9 cellular contexts compared by ENCODE assay signal in genomic region chr3:8416965-8417364, GRCh38.
DNase-seq lines count a peak whose midpoint lies in the region; ATAC-seq and TF ChIP-seq lines count a peak whose summit lies in the region.
"Had no signal": no experiment of that assay in that cellular context is flagged by ENCODE, and none has a peak within 500 bp of the region (broad histone marks: within the 10 kb centered on the region; RNA-seq: fewer than 3 reads in every experiment).

No MANE protein-coding gene starts in this region.

- H3K4me2 ChIP-seq in fibroblast of lung (ENCODE audit: extremely low read depth, insufficient read depth, low read length): no peak overlapping the region

- no peak overlapping the region for H2AFZ ChIP-seq in fibroblast of lung (ENCODE audit: low read length)

- H3K79me2 ChIP-seq in fibroblast of lung (ENCODE audit: control insufficient read depth, insufficient read depth, low read length): no peaks in the 10 kb centered on the region

- H3K27me3 Mint-ChIP-seq in activated naive CD8-positive, alpha-beta T cell treated with anti-CD3 and anti-CD28 coated beads, Interleukin-2, amount 50 U/mL, for 24 hours: no peaks in the 10 kb centered on the region
- no peaks in the 10 kb centered on the region for H3K27me3 Mint-ChIP-seq in activated naive CD8-positive, alpha-beta T cell treated with anti-CD3 and anti-CD28 coated beads for 36 hours
- H3K27me3 Mint-ChIP-seq: activated naive CD8-positive, alpha-beta T cell had no signal

- no peaks in the 10 kb centered on the region for H4K20me1 ChIP-seq in fibroblast of lung (ENCODE audit: control insufficient read depth, extremely low read depth, insufficient read depth, low read length)

- no peak overlapping the region for H3K4me3 ChIP-seq in NB4 (ENCODE audit: low read depth, low read length)
- peak overlapping the region in 1 of 4 experiments; percentile 33 for H3K4me3 ChIP-seq in fibroblast of lung (replicated peaks in 1 of 4; ENCODE audit: control extremely low read depth in 1 of 4, insufficient read depth in 1 of 4, low read depth in 3 of 4, low read length in 4 of 4)

- H3K4me1 Mint-ChIP-seq in activated naive CD8-positive, alpha-beta T cell treated with anti-CD3 and anti-CD28 coated beads, Interleukin-2, amount 50 U/mL, for 24 hours: peaks cover 4% of the 10 kb centered on the region
- H3K4me1 Mint-ChIP-seq in activated naive CD8-positive, alpha-beta T cell treated with anti-CD3 and anti-CD28 coated beads for 36 hours: peaks cover 2% of the 10 kb centered on the region

- no peak for TF ChIP-seq POLR2A in NB4 (IDR thresholded peaks at IDR 0.05; ENCODE audit: extremely low read depth, insufficient read length)

- ATAC-seq in activated naive CD8-positive, alpha-beta T cell treated with anti-CD3 and anti-CD28 coated beads, Interleukin-2, amount 50 U/mL, for 24 hours: no peak

- TF ChIP-seq CTCF in NB4 (IDR thresholded peaks at IDR 0.05; ENCODE audit: low read depth, low read length) (no peak), fibroblast of lung (conservative IDR thresholded peaks at IDR 0.05 in 1 of 2, IDR thresholded peaks at IDR 0.05 in 1 of 2; ENCODE audit: low read depth in 1 of 2, low read length in 2 of 2) (no peak)

- H3K4me3 Mint-ChIP-seq in activated naive CD8-positive, alpha-beta T cell treated with anti-CD3 and anti-CD28 coated beads, Interleukin-2, amount 50 U/mL, for 24 hours: no peak overlapping the region
- no peak overlapping the region for H3K4me3 Mint-ChIP-seq in activated naive CD8-positive, alpha-beta T cell treated with anti-CD3 and anti-CD28 coated beads for 36 hours
- H3K4me3 Mint-ChIP-seq: activated naive CD8-positive, alpha-beta T cell had no signal

- no peaks in the 10 kb centered on the region for H3K9me3 ChIP-seq in fibroblast of lung (ENCODE audit: control insufficient read depth, insufficient read depth, low read depth, low read length)

- H3K9me3 Mint-ChIP-seq in activated naive CD8-positive, alpha-beta T cell treated with anti-CD3 and anti-CD28 coated beads, Interleukin-2, amount 50 U/mL, for 24 hours: no peaks in the 10 kb centered on the region
- H3K9me3 Mint-ChIP-seq in activated naive CD8-positive, alpha-beta T cell treated with anti-CD3 and anti-CD28 coated beads for 36 hours: no peaks in the 10 kb centered on the region

- no peaks in the 10 kb centered on the region for H3K27me3 ChIP-seq in fibroblast of lung (ENCODE audit: control insufficient read depth, insufficient read depth, low read length)

- DNase-seq in activated naive CD8-positive, alpha-beta T cell treated with anti-CD3 and anti-CD28 coated beads, Interleukin-2, amount 50 U/mL, for 24 hours: peak; percentile 7
- DNase-seq in activated naive CD8-positive, alpha-beta T cell treated with anti-CD3 and anti-CD28 coated beads for 36 hours: no peak
- DNase-seq in NB4 (ENCODE audit: low read depth) (peak; percentile 25), fibroblast of lung (ENCODE audit: low read depth in 2 of 2) (peak; percentile 17 to 22), NCI-H2196 treated with DMSO at 0.1 percent for 48 hours (lab: John Stamatoyannopoulos, UW; ENCODE audit: unreplicated experiment) (no peak), GF-D8 (lab: John Stamatoyannopoulos, UW) (no peak), NCI-H446 (lab: John Stamatoyannopoulos, UW) (no peak)
- DNase-seq in stimulated activated CD8-positive, alpha-beta memory T cell treated with anti-CD3 and anti-CD28 coated beads, Interleukin-4, amount 100 ng/mL, for 48 hours: peak; percentile 34

- no peaks in the 10 kb centered on the region for H3K36me3 Mint-ChIP-seq in activated naive CD8-positive, alpha-beta T cell treated with anti-CD3 and anti-CD28 coated beads, Interleukin-2, amount 50 U/mL, for 24 hours (ENCODE audit: low read depth)
- H3K36me3 Mint-ChIP-seq in activated naive CD8-positive, alpha-beta T cell treated with anti-CD3 and anti-CD28 coated beads for 36 hours: no peaks in the 10 kb centered on the region
- H3K36me3 Mint-ChIP-seq: activated naive CD8-positive, alpha-beta T cell had no signal

- H3K27ac ChIP-seq in fibroblast of lung (ENCODE audit: insufficient read depth, low read length): no peak overlapping the region

- H3K27ac Mint-ChIP-seq in activated naive CD8-positive, alpha-beta T cell treated with anti-CD3 and anti-CD28 coated beads, Interleukin-2, amount 50 U/mL, for 24 hours: no peak overlapping the region
- H3K27ac Mint-ChIP-seq in activated naive CD8-positive, alpha-beta T cell treated with anti-CD3 and anti-CD28 coated beads for 36 hours: no peak overlapping the region
- H3K27ac Mint-ChIP-seq: activated naive CD8-positive, alpha-beta T cell had no signal

- H3K4me1 ChIP-seq in fibroblast of lung (ENCODE audit: control insufficient read depth, extremely low read depth, insufficient read depth, low read length): no peaks in the 10 kb centered on the region

- H3K9ac ChIP-seq in fibroblast of lung (ENCODE audit: insufficient read depth, low read length): no peak overlapping the region

- H3K36me3 ChIP-seq in fibroblast of lung (ENCODE audit: control insufficient read depth, insufficient read depth, low read length): no peaks in the 10 kb centered on the region

Comparison
In these comparisons a context has a peak if more than half of its experiments do, and no peak if none do; other contexts are left out.
1. DNase-seq: peak in activated naive CD8-positive, alpha-beta T cell treated with anti-CD3 and anti-CD28 coated beads, Interleukin-2, amount 50 U/mL, for 24 hours (single experiment), NB4 (single experiment), fibroblast of lung (2 of 2) and stimulated activated CD8-positive, alpha-beta memory T cell treated with anti-CD3 and anti-CD28 coated beads, Interleukin-4, amount 100 ng/mL, for 48 hours (single experiment); none in activated naive CD8-positive, alpha-beta T cell treated with anti-CD3 and anti-CD28 coated beads for 36 hours (single experiment), NCI-H2196 treated with DMSO at 0.1 percent for 48 hours (single experiment), GF-D8 (single experiment) and NCI-H446 (0 of 2).